10 cellular contexts compared by ENCODE assay signal in genomic region chr11:36558511-36559413, GRCh38. TPM values are rescaled to one million over a fixed set of nuclear protein-coding genes. Genes with fewer than 3 reads are reported as not detected.
DNase-seq lines count a peak whose midpoint lies in the region; ATAC-seq and TF ChIP-seq lines count a peak whose summit lies in the region.
"Had no signal": no experiment of that assay in that cellular context is flagged by ENCODE, and none has a peak within 500 bp of the region (broad histone marks: within the 10 kb centered on the region; RNA-seq: fewer than 3 reads in every experiment).

No MANE protein-coding gene starts in this region.

- H2AFZ ChIP-seq in neural progenitor cell (replicated peaks): no peak overlapping the region

- H3K27ac Mint-ChIP-seq in activated T-cell treated with anti-CD3 and anti-CD28 coated beads, Interleukin-2, amount 50 U/mL, for 24 hours: peak overlapping the region; percentile 19
- no peak overlapping the region for H3K27ac Mint-ChIP-seq in neural progenitor cell

- no peak for DNase-seq in activated T-cell treated with anti-CD3 and anti-CD28 coated beads, Interleukin-2, amount 50 U/mL, for 24 hours
- DNase-seq in activated T-cell treated with anti-CD3 and anti-CD28 coated beads for 4 hours (no peak), left cardiac atrium (no peak), neural progenitor cell (ENCODE audit: low spot score) (no peak)
- DNase-seq in stimulated activated naive CD8-positive, alpha-beta T cell treated with anti-CD3 and anti-CD28 coated beads, Interleukin-15, Interleukin-2, amounts not matched to agents 100 U/mL and 50 U/mL, for 24 hours: no peak
- no peak for DNase-seq in stimulated activated CD4-positive, alpha-beta T cell treated with anti-CD3 and anti-CD28 coated beads, Interleukin-4, amount 100 ng/mL, for 24 hours
- DNase-seq: SHP77 had no signal

- H3K4me3 ChIP-seq in neural progenitor cell: no peak overlapping the region

- H3K9me3 Mint-ChIP-seq in activated T-cell treated with anti-CD3 and anti-CD28 coated beads, Interleukin-2, amount 50 U/mL, for 24 hours: peaks cover 10% of the 10 kb centered on the region
- H3K9me3 Mint-ChIP-seq in neural progenitor cell: peaks cover 7% of the 10 kb centered on the region

- TF ChIP-seq CTCF in neural progenitor cell (IDR thresholded peaks at IDR 0.05): no peak

- H3K27me3 Mint-ChIP-seq in activated T-cell treated with anti-CD3 and anti-CD28 coated beads, Interleukin-2, amount 50 U/mL, for 24 hours: peaks cover 3% of the 10 kb centered on the region
- no peaks in the 10 kb centered on the region for H3K27me3 Mint-ChIP-seq in neural progenitor cell (ENCODE audit: insufficient read depth, low read depth)

- H3K27me3 ChIP-seq in neural progenitor cell: no peaks in the 10 kb centered on the region

- no peak overlapping the region for H3K9ac ChIP-seq in neural progenitor cell

- peak overlapping the region; percentile 85 for H3K27ac ChIP-seq in KOPT-K1 (ENCODE audit: low read depth, low read length, poor library complexity, severe bottlenecking)
- no peak overlapping the region for H3K27ac ChIP-seq in neural progenitor cell

- no peaks in the 10 kb centered on the region for H3F3A ChIP-seq in neural progenitor cell (ENCODE audit: low read depth)

- H3K4me2 ChIP-seq in neural progenitor cell: no peak overlapping the region

- H3K36me3 Mint-ChIP-seq in activated T-cell treated with anti-CD3 and anti-CD28 coated beads, Interleukin-2, amount 50 U/mL, for 24 hours (ENCODE audit: low read depth): no peaks in the 10 kb centered on the region
- H3K36me3 Mint-ChIP-seq in neural progenitor cell: no peaks in the 10 kb centered on the region

- no peaks in the 10 kb centered on the region for H4K20me1 ChIP-seq in neural progenitor cell (ENCODE audit: low read depth)

- H3K4me1 ChIP-seq in neural progenitor cell: peaks cover 2% of the 10 kb centered on the region

- no peaks in the 10 kb centered on the region for H3K79me2 ChIP-seq in neural progenitor cell (ENCODE audit: low read depth)

- H3K9me3 ChIP-seq in KOPT-K1 (ENCODE audit: insufficient read depth, low read length, poor library complexity, severe bottlenecking) (peaks cover 6% of the 10 kb centered on the region), neural progenitor cell (ENCODE audit: low read depth) (no peaks in the 10 kb centered on the region)

- intact Hi-C loops in left cardiac atrium (cut with DNase I): no loop called here

- no peaks in the 10 kb centered on the region for H3K36me3 ChIP-seq in KOPT-K1 (ENCODE audit: insufficient read depth, low read length)
- H3K36me3 ChIP-seq in neural progenitor cell: no peaks in the 10 kb centered on the region

- peak; percentile 69 for ATAC-seq in HG02588 (IDR thresholded peaks at IDR 0.05; ENCODE audit: unreplicated experiment)
- peak; percentile 59 for ATAC-seq in stimulated activated naive CD8-positive, alpha-beta T cell treated with anti-CD3 and anti-CD28 coated beads, Interleukin-15, Interleukin-2, amounts not matched to agents 100 U/mL and 50 U/mL, for 24 hours
- no peak for ATAC-seq in left cardiac atrium

- peaks cover 21% of the 10 kb centered on the region for H3K4me1 Mint-ChIP-seq in activated T-cell treated with anti-CD3 and anti-CD28 coated beads, Interleukin-2, amount 50 U/mL, for 24 hours (ENCODE audit: low read depth)
- H3K4me1 Mint-ChIP-seq in neural progenitor cell: peaks cover 1% of the 10 kb centered on the region

- H3K4me3 Mint-ChIP-seq in activated T-cell treated with anti-CD3 and anti-CD28 coated beads, Interleukin-2, amount 50 U/mL, for 24 hours: peak overlapping the region; percentile 46
- H3K4me3 Mint-ChIP-seq in neural progenitor cell: no peak overlapping the region

RNA-seq across cellular contexts. Expression of gene RAG1, which starts 9.0 kb away (rescaled TPM):
- 1 to 10 TPM in 1 of 2 donors, under 1 TPM in 1; 0.65 to 1.1 TPM for total RNA-seq in left cardiac atrium
- total RNA-seq in neural progenitor cell (ENCODE audit: low replicate concordance): 0.62 and 0.84 TPM in 2 replicates

RNA-seq across cellular contexts. Expression of gene IFTAP, which starts 35.5 kb away (rescaled TPM):
- total RNA-seq in left cardiac atrium: 10 to 100 TPM; 31.9 to 35.2 TPM
- total RNA-seq in neural progenitor cell (ENCODE audit: low replicate concordance): 63.5 and 112 TPM in 2 replicates

RNA-seq across cellular contexts. Expression of gene RAG2, which starts 39.3 kb away (rescaled TPM):
- total RNA-seq in left cardiac atrium: not detected
- total RNA-seq in neural progenitor cell (ENCODE audit: low replicate concordance): 0.06 and 0.15 TPM in 2 replicates
- total RNA-seq: epithelial cell of proximal tubule had no signal

RNA-seq across cellular contexts. Expression of gene TRAF6, which starts 48.7 kb away (rescaled TPM):
- 10 to 100 TPM in 1 of 2 donors, 1 to 10 TPM in 1; 9.7 to 13.1 TPM for total RNA-seq in left cardiac atrium
- 11.0 and 11.5 TPM in 2 replicates for total RNA-seq in neural progenitor cell (ENCODE audit: low replicate concordance)

Comparison
In these comparisons a context has a peak if more than half of its experiments do, and no peak if none do; other contexts are left out.
1. ATAC-seq: peak in HG02588 (single experiment) and stimulated activated naive CD8-positive, alpha-beta T cell treated with anti-CD3 and anti-CD28 coated beads, Interleukin-15, Interleukin-2, amounts not matched to agents 100 U/mL and 50 U/mL, for 24 hours (single experiment); none in left cardiac atrium (0 of 2).